ENCODE assay signal across 8 cellular contexts in the genomic region with DNA sequence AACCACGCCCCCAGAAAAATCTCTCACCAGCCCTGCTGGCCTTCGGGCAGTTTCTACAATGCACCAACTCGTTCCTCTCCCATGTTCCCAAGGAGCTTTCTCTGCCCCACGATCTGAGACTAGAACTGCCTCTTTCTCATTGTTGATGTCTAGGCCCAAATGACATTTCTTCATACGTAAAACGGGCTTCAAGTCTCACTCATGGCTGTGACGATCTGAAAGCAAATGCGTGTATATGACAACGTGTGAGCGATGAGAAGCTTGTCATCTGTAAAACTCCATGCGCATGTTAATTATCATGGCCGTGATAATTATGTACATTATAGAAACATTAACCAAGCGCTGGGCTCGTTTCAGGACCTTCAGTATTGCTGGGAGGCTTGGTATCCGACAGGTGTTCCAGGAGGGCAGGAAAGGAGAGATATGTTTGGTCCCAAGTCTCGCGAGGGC. TPM values are rescaled to one million over a fixed set of nuclear protein-coding genes. Genes with fewer than 3 reads are reported as not detected.
DNase-seq lines count a peak whose midpoint lies in the region; ATAC-seq and TF ChIP-seq lines count a peak whose summit lies in the region.

No MANE protein-coding gene starts in this region.

- DNase-seq in HL-60 (ENCODE audit: low read depth in 1 of 2, low spot score in 1 of 2), result no peak
- DNase-seq in MCF 10A (ENCODE audit: unreplicated experiment), result no peak
- no peak for DNase-seq in naive B cell
- DNase-seq in activated gamma-delta T cell treated with Interleukin-2 at 50 U/mL for 16 hours, result no peak
- no peak for DNase-seq in AML-193 (lab: John Stamatoyannopoulos, UW)
- no peak for DNase-seq in COR-L47 (lab: John Stamatoyannopoulos, UW)

- no peaks in the 10 kb centered on the region for H3K27me3 Mint-ChIP-seq in MCF 10A (ENCODE audit: insufficient read depth, unreplicated experiment)
- H3K27me3 Mint-ChIP-seq in naive B cell, result no peaks in the 10 kb centered on the region

- no peak overlapping the region for H3K27ac ChIP-seq in ACC112 (ENCODE audit: low read depth, low read length)
- peak overlapping the region; percentile 30 for H3K27ac ChIP-seq in HL-60 (replicated peaks)

- CTCF ChIA-PET in MCF 10A (lab: Yijun Ruan, JAX), result interaction anchor here (0.5 to 2.1 kb wide), 21 partner anchors 10 to 297 kb away, joined by 3 to 12 read pairs (median 4); no protein-coding TSS in a partner anchor

- no peak for TF ChIP-seq CTCF in HL-60 (IDR thresholded peaks at IDR 0.05; ENCODE audit: insufficient read depth, low read length)
- no peak for TF ChIP-seq CTCF in MCF 10A (IDR thresholded peaks at IDR 0.05; ENCODE audit: unreplicated experiment)

- intact Hi-C loops in MCF 10A (cut with micrococcal nuclease), result loop anchor here (5.0 kb wide), 2 partner anchors 87 to 222 kb away; a partner anchor contains a TSS

- H3K4me3 Mint-ChIP-seq in MCF 10A (ENCODE audit: unreplicated experiment) (peak overlapping the region; percentile 93), naive B cell (peak overlapping the region; percentile 88 to 100 (median 98))

- ATAC-seq in naive B cell (ENCODE audit: low read depth in 2 of 2) (no peak), GM21528 (IDR thresholded peaks at IDR 0.05; ENCODE audit: low FRiP score, unreplicated experiment) (no peak)

- H3K4me1 Mint-ChIP-seq in MCF 10A (ENCODE audit: insufficient read depth, unreplicated experiment), result peaks cover 46% of the 10 kb centered on the region
- H3K4me1 Mint-ChIP-seq in naive B cell, result peaks cover 40 to 56% (median 54%) of the 10 kb centered on the region in 3 donors

- no TSS peak for BruUV-seq in MCF 10A (replicated peaks; lab: Mats Ljungman, UMichigan)

- H3K36me3 Mint-ChIP-seq in MCF 10A (ENCODE audit: insufficient read depth, unreplicated experiment), result peaks cover 8% of the 10 kb centered on the region
- peaks cover 0 to 10% of the 10 kb centered on the region in 2 donors for H3K36me3 Mint-ChIP-seq in naive B cell

- H3K9me3 Mint-ChIP-seq in MCF 10A (ENCODE audit: unreplicated experiment) (no peaks in the 10 kb centered on the region), naive B cell (no peaks in the 10 kb centered on the region)

- POLR2A ChIA-PET in MCF 10A (lab: Yijun Ruan, JAX), result interaction anchor here (0.7 to 8.3 kb wide), 23 partner anchors 9 to 396 kb away, joined by 3 to 66 read pairs (median 6); a partner anchor contains a TSS

- H3K27me3 ChIP-seq in ACC112 (ENCODE audit: insufficient read depth, low read length) (no peaks in the 10 kb centered on the region), HL-60 (ENCODE audit: insufficient read depth, poor library complexity, severe bottlenecking) (no peaks in the 10 kb centered on the region)

- peaks cover 3% of the 10 kb centered on the region; the same call in 1 of the 2 replicates for H3K36me3 ChIP-seq in ACC112 (ENCODE audit: insufficient read depth, low read length)

- peak overlapping the region; percentile 18 for H2AFZ ChIP-seq in ACC112 (ENCODE audit: low read length, unreplicated experiment)

- H3K27ac Mint-ChIP-seq in MCF 10A (ENCODE audit: low read depth, unreplicated experiment), result no peak overlapping the region
- peak overlapping the region in 4 of 6 donors; percentile 64 to 98 (median 90) for H3K27ac Mint-ChIP-seq in naive B cell

- peaks cover 51% of the 10 kb centered on the region for H3K4me1 ChIP-seq in ACC112 (ENCODE audit: control insufficient read depth, insufficient read depth, low read length, unreplicated experiment)

- H3K79me2 ChIP-seq in ACC112 (ENCODE audit: control insufficient read depth, insufficient read depth, low read length, unreplicated experiment), result peaks cover 23% of the 10 kb centered on the region

- H3K4me3 ChIP-seq in ACC112 (ENCODE audit: low read depth, low read length) (0 out of 2 replicates have a peak overlapping the region, but pooled peaks have one; percentile 81), HL-60 (replicated peaks; ENCODE audit: insufficient read depth, low read length) (peak overlapping the region; percentile 66)

RNA-seq across cellular contexts. Expression of a gene that starts 0.7 kb away (rescaled TPM):
- total RNA-seq in MCF 10A (2022), result 47.7 and 55.8 TPM in 2 replicates
- polyA plus RNA-seq in naive B cell (ENCODE audit: low read depth in 6 of 6), result 10 to 100 TPM; 18.3 to 39.8 (median 26.4) TPM

RNA-seq across cellular contexts. Expression of a gene that starts 1.3 kb away (rescaled TPM):
- 18.6 and 19.7 TPM in 2 replicates for total RNA-seq in MCF 10A (2022)
- polyA plus RNA-seq in naive B cell (ENCODE audit: low read depth in 6 of 6), result 1 to 10 TPM; 3.1 to 8.7 (median 3.9) TPM
